Comparison of ENCODE assay signal across 2 cellular contexts in the genomic region with DNA sequence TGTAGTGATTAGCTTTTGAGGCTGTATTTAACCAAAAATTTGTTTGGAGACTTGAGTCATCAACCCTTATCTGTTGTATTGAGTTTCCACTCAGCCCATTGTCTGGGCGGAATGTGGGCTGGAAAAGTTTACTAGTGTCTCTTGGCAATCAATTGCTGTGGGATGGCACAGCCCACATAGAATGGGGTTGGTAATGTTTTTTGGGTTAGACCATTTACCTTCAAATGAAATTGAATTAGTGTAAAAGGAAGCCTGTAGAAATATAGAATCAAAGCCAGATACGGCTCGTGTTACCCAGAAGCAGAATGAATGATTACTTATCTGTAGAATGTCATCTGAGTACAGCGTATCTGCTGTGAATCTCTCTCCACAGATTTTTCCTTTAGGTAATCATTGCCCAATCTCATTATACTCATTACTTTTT.
TF ChIP-seq lines count a peak whose summit lies in the region.

No MANE protein-coding gene starts in this region.

TF ChIP-seq in HCT116, 20 proteins besides CTCF, POLR2A, EP300 and RAD21 (continued from another document):
- TF ChIP-seq POLR2AphosphoS5 (IDR thresholded peaks at IDR 0.05; ENCODE audit: low read depth, low read length) = no peak
- TF ChIP-seq CBX3 (IDR thresholded peaks at IDR 0.05; ENCODE audit: low read depth) = no peak
- TF ChIP-seq ZFX (IDR thresholded peaks at IDR 0.05) = no peak
- TF ChIP-seq JUND (IDR thresholded peaks at IDR 0.05) = peak; percentile 22; the same call in 1 of the 2 replicates
TF ChIP-seq in HCT116: peak in this region for 1.

TF ChIP-seq in endothelial cell of umbilical vein, 7 proteins besides CTCF, POLR2A, EP300 and RAD21 (continued from another document):
- TF ChIP-seq FOS (IDR thresholded peaks at IDR 0.05; ENCODE audit: borderline replicate concordance, insufficient read depth, low read length) = peak; percentile 38
TF ChIP-seq in endothelial cell of umbilical vein: peak in this region for 1.
